In genomic region chr5:40716000-40716399, GRCh38 we compare ENCODE assay signal across 11 cellular contexts. TPM values are rescaled to one million over a fixed set of nuclear protein-coding genes. Genes with fewer than 3 reads are reported as not detected.
DNase-seq lines count a peak whose midpoint lies in the region; ATAC-seq and TF ChIP-seq lines count a peak whose summit lies in the region.
"Had no signal": no experiment of that assay in that cellular context is flagged by ENCODE, and none has a peak within 500 bp of the region (broad histone marks: within the 10 kb centered on the region; RNA-seq: fewer than 3 reads in every experiment).

No MANE protein-coding gene starts in this region.

- H3K27me3 ChIP-seq in Panc1 (ENCODE audit: control insufficient read depth, insufficient read depth, low read length) (no peaks in the 10 kb centered on the region), right cardiac atrium (ENCODE audit: control insufficient read depth, insufficient read depth) (no peaks in the 10 kb centered on the region)
- no peaks in the 10 kb centered on the region for H3K27me3 ChIP-seq in CD8-positive, alpha-beta memory T cell (ENCODE audit: insufficient read depth, low read length, poor library complexity, severe bottlenecking)
- H3K27me3 ChIP-seq: BLaER1 treated with 17β-estradiol and CSF1 and Interleukin-3, amounts not matched to agents 10 nM and 100 nM had no signal

- H3K9me3 ChIP-seq in Panc1 (ENCODE audit: control insufficient read depth, insufficient read depth, low read depth, low read length) (no peaks in the 10 kb centered on the region), right cardiac atrium (ENCODE audit: control insufficient read depth, low read length) (peaks cover 2% of the 10 kb centered on the region)
- no peaks in the 10 kb centered on the region for H3K9me3 ChIP-seq in CD8-positive, alpha-beta memory T cell (ENCODE audit: low read length)

- 33% methylated on average over 2 of the region's 2 CpGs for WGBS in right cardiac atrium

- no TSS peak for BruUV-seq in Panc1 (replicated peaks; lab: Mats Ljungman, UMichigan)

- H3K4me3 ChIP-seq in Panc1 (ENCODE audit: low read depth in 2 of 2, low read length in 2 of 2) (no peak overlapping the region), epithelial cell of esophagus (ENCODE audit: low read length) (no peak overlapping the region), right cardiac atrium (ENCODE audit: low read length) (no peak overlapping the region)
- H3K4me3 ChIP-seq in CD8-positive, alpha-beta memory T cell (ENCODE audit: low read length), result no peak overlapping the region
- H3K4me3 ChIP-seq: BLaER1 treated with 17β-estradiol and CSF1 and Interleukin-3, amounts not matched to agents 10 nM and 100 nM had no signal

- no peaks in the 10 kb centered on the region for H3K4me1 Mint-ChIP-seq in activated CD8-positive, alpha-beta memory T cell treated with anti-CD3 and anti-CD28 coated beads, Interleukin-2, amount 10 ng/mL, durations not matched to agents 7 days and 5 days
- H3K4me1 Mint-ChIP-seq in stimulated activated naive CD8-positive, alpha-beta T cell treated with anti-CD3 and anti-CD28 coated beads, Interleukin-15, amount 100 ng/mL, for 72 hours, result no peaks in the 10 kb centered on the region
- peaks cover 5 to 17% (median 7%) of the 10 kb centered on the region in 3 donors for H3K4me1 Mint-ChIP-seq in CD8-positive, alpha-beta memory T cell
- peaks cover 5 to 10% (median 6%) of the 10 kb centered on the region in 3 donors for H3K4me1 Mint-ChIP-seq in T-cell

- intact Hi-C loops in Panc1 (cut with micrococcal nuclease; ENCODE audit: unreplicated experiment) (no loop called here), right cardiac atrium (cut with DNase I) (no loop called here)

- H3K27ac Mint-ChIP-seq in activated CD8-positive, alpha-beta memory T cell treated with anti-CD3 and anti-CD28 coated beads, Interleukin-2, amount 10 ng/mL, durations not matched to agents 7 days and 5 days, result no peak overlapping the region
- no peak overlapping the region for H3K27ac Mint-ChIP-seq in stimulated activated naive CD8-positive, alpha-beta T cell treated with anti-CD3 and anti-CD28 coated beads, Interleukin-15, amount 100 ng/mL, for 72 hours
- peak overlapping the region in 2 of 8 donors; percentile 15 to 17 for H3K27ac Mint-ChIP-seq in CD8-positive, alpha-beta memory T cell
- H3K27ac Mint-ChIP-seq in T-cell, result no peak overlapping the region
- H3K27ac Mint-ChIP-seq: T-helper 1 cell treated with Interleukin-12 subunit alpha and Interleukin-12 subunit beta and Interleukin-4 antibody, amounts not matched to agents 30 μg/mL and 1 μg/mL, for 36 hours had no signal

- no peak for DNase-seq in activated CD8-positive, alpha-beta memory T cell treated with anti-CD3 and anti-CD28 coated beads, Interleukin-2, amount 10 ng/mL, durations not matched to agents 7 days and 5 days
- no peak for DNase-seq in activated CD8-positive, alpha-beta memory T cell treated with anti-CD3 and anti-CD28 coated beads, Interleukin-2, amount 50 U/mL, for 48 hours
- no peak for DNase-seq in Panc1 (ENCODE audit: low read depth, low spot score)
- DNase-seq in epithelial cell of esophagus (ENCODE audit: low read depth), result peak; percentile 38
- DNase-seq in stimulated activated naive CD8-positive, alpha-beta T cell treated with anti-CD3 and anti-CD28 coated beads, Interleukin-15, amount 100 ng/mL, for 72 hours, result no peak
- DNase-seq in CD8-positive, alpha-beta memory T cell, result no peak
- no peak for DNase-seq in right cardiac atrium
- DNase-seq in T-cell, result no peak
- DNase-seq: immature natural killer cell had no signal

- peaks cover 27% of the 10 kb centered on the region for H3K36me3 Mint-ChIP-seq in activated CD8-positive, alpha-beta memory T cell treated with anti-CD3 and anti-CD28 coated beads, Interleukin-2, amount 10 ng/mL, durations not matched to agents 7 days and 5 days
- H3K36me3 Mint-ChIP-seq in CD8-positive, alpha-beta memory T cell, result peaks cover 18 to 48% (median 24%) of the 10 kb centered on the region in 3 donors
- peaks cover 59% of the 10 kb centered on the region for H3K36me3 Mint-ChIP-seq in T-cell

- H3K4me3 Mint-ChIP-seq in activated CD8-positive, alpha-beta memory T cell treated with anti-CD3 and anti-CD28 coated beads, Interleukin-2, amount 10 ng/mL, durations not matched to agents 7 days and 5 days, result no peak overlapping the region
- H3K4me3 Mint-ChIP-seq in stimulated activated naive CD8-positive, alpha-beta T cell treated with anti-CD3 and anti-CD28 coated beads, Interleukin-15, amount 100 ng/mL, for 72 hours, result no peak overlapping the region
- no peak overlapping the region for H3K4me3 Mint-ChIP-seq in CD8-positive, alpha-beta memory T cell
- no peak overlapping the region for H3K4me3 Mint-ChIP-seq in T-cell
- H3K4me3 Mint-ChIP-seq: immature natural killer cell; T-helper 1 cell treated with Interleukin-12 subunit alpha and Interleukin-12 subunit beta and Interleukin-4 antibody, amounts not matched to agents 30 μg/mL and 1 μg/mL, for 36 hours had no signal

- ATAC-seq in activated CD8-positive, alpha-beta memory T cell treated with anti-CD3 and anti-CD28 coated beads, Interleukin-2, amount 10 ng/mL, durations not matched to agents 7 days and 5 days, result peak; percentile 30
- ATAC-seq in Panc1 (peak; percentile 82; the same call in 1 of the 2 replicates), right cardiac atrium (no peak), T-cell (replicated peaks in 1 of 4) (no peak)
- peak; percentile 48 for ATAC-seq in stimulated activated naive CD8-positive, alpha-beta T cell treated with anti-CD3 and anti-CD28 coated beads, Interleukin-15, amount 100 ng/mL, for 72 hours

- CTCF ChIA-PET in activated CD8-positive, alpha-beta memory T cell treated with anti-CD3 and anti-CD28 coated beads, Interleukin-2, amount 10 ng/mL, durations not matched to agents 7 days and 5 days (lab: Charles Lee), result interaction anchor here (1.3 kb wide), 1 partner anchor 19 kb away, joined by 3 read pairs; no protein-coding TSS in a partner anchor
- CTCF ChIA-PET in Panc1 (lab: Charles Lee) (no interaction called here), T-cell (lab: Charles Lee) (interaction anchor here (1.1 to 2.6 kb wide), 2 partner anchors 20 to 767 kb away, joined by 4 to 8 read pairs; no protein-coding TSS in a partner anchor)
- CTCF ChIA-PET in CD8-positive, alpha-beta memory T cell (lab: Charles Lee), result no interaction called here

- H3K36me3 ChIP-seq in Panc1 (ENCODE audit: control insufficient read depth, insufficient read depth, low read length), result no peaks in the 10 kb centered on the region
- H3K36me3 ChIP-seq in CD8-positive, alpha-beta memory T cell (ENCODE audit: insufficient read depth, low read length), result no peaks in the 10 kb centered on the region

- peak; percentile 63 for TF ChIP-seq CTCF in Panc1 (IDR thresholded peaks at IDR 0.05)
- TF ChIP-seq CTCF in epithelial cell of esophagus (IDR thresholded peaks at IDR 0.05; ENCODE audit: insufficient read depth, low read depth, low read length, missing control alignments), result peak; percentile 41

- in situ Hi-C loops in Panc1 (cut with HindIII; ENCODE audit: low pct_unique_long_range_greater_than_20kb, low sequenced_read_pairs), result no loop called here

- POLR2A ChIA-PET in Panc1 (lab: Charles Lee) (no interaction called here), T-cell (lab: Charles Lee) (no interaction called here)
- POLR2A ChIA-PET in CD8-positive, alpha-beta memory T cell (lab: Charles Lee), result no interaction called here

- H3K27ac ChIP-seq in Panc1 (ENCODE audit: low read length), result no peak overlapping the region
- H3K27ac ChIP-seq in CD8-positive, alpha-beta memory T cell (ENCODE audit: low read depth, low read length), result no peak overlapping the region
- no peak overlapping the region for H3K27ac ChIP-seq in right cardiac atrium (ENCODE audit: low read length)
- H3K27ac ChIP-seq: BLaER1 treated with 17β-estradiol and CSF1 and Interleukin-3, amounts not matched to agents 10 nM and 100 nM had no signal

- H3K4me1 ChIP-seq in Panc1 (ENCODE audit: control insufficient read depth, insufficient read depth, low read length), result peaks cover 5% of the 10 kb centered on the region; the same call in 1 of the 2 replicates
- no peaks in the 10 kb centered on the region for H3K4me1 ChIP-seq in CD8-positive, alpha-beta memory T cell (ENCODE audit: insufficient read depth, low read length)
- H3K4me1 ChIP-seq in right cardiac atrium (ENCODE audit: control insufficient read depth, insufficient read depth, low read length), result no peaks in the 10 kb centered on the region
- H3K4me1 ChIP-seq: BLaER1 treated with 17β-estradiol and CSF1 and Interleukin-3, amounts not matched to agents 10 nM and 100 nM had no signal

- H3K9me3 Mint-ChIP-seq in activated CD8-positive, alpha-beta memory T cell treated with anti-CD3 and anti-CD28 coated beads, Interleukin-2, amount 10 ng/mL, durations not matched to agents 7 days and 5 days (ENCODE audit: low read depth), result peaks cover 3% of the 10 kb centered on the region
- peaks cover 0 to 3% of the 10 kb centered on the region in 2 donors for H3K9me3 Mint-ChIP-seq in stimulated activated naive CD8-positive, alpha-beta T cell treated with anti-CD3 and anti-CD28 coated beads, Interleukin-15, amount 100 ng/mL, for 72 hours
- H3K9me3 Mint-ChIP-seq in CD8-positive, alpha-beta memory T cell, result no peaks in the 10 kb centered on the region
- no peaks in the 10 kb centered on the region for H3K9me3 Mint-ChIP-seq in T-cell
- H3K9me3 Mint-ChIP-seq: immature natural killer cell had no signal

- H3K27me3 Mint-ChIP-seq in activated CD8-positive, alpha-beta memory T cell treated with anti-CD3 and anti-CD28 coated beads, Interleukin-2, amount 10 ng/mL, durations not matched to agents 7 days and 5 days, result no peaks in the 10 kb centered on the region
- H3K27me3 Mint-ChIP-seq in stimulated activated naive CD8-positive, alpha-beta T cell treated with anti-CD3 and anti-CD28 coated beads, Interleukin-15, amount 100 ng/mL, for 72 hours, result no peaks in the 10 kb centered on the region
- no peaks in the 10 kb centered on the region for H3K27me3 Mint-ChIP-seq in CD8-positive, alpha-beta memory T cell
- no peaks in the 10 kb centered on the region for H3K27me3 Mint-ChIP-seq in T-cell

RNA-seq across cellular contexts. Expression of gene PTGER4, which starts 36.3 kb away (rescaled TPM):
- total RNA-seq in activated CD8-positive, alpha-beta memory T cell treated with anti-CD3 and anti-CD28 coated beads, Interleukin-2, amount 10 ng/mL, durations not matched to agents 7 days and 5 days, result 10 to 100 TPM; 50.8 to 79.1 TPM
- total RNA-seq in Panc1 (2021; ENCODE audit: unreplicated experiment), result 20.0 TPM
- 26.9 TPM for polyA plus RNA-seq in Panc1 (2012; ENCODE audit: insufficient read length)
- 10 to 100 TPM; 49.5 to 53.9 TPM for total RNA-seq in CD8-positive, alpha-beta memory T cell
- polyA plus RNA-seq in CD8-positive, alpha-beta memory T cell, result 84.1 TPM
- total RNA-seq in right cardiac atrium, result 1 to 10 TPM; 3.0 to 4.8 (median 4.1) TPM
- polyA plus RNA-seq in right cardiac atrium, result 1.9 TPM
- 100 to 1,000 TPM in 2 of 5 donors, 10 to 100 TPM in 3; 51.3 to 421 (median 57.3) TPM for total RNA-seq in T-cell

RNA-seq across cellular contexts. Expression of gene TTC33, which starts 39.8 kb away (rescaled TPM):
- 10 to 100 TPM; 16.3 to 17.7 TPM for total RNA-seq in activated CD8-positive, alpha-beta memory T cell treated with anti-CD3 and anti-CD28 coated beads, Interleukin-2, amount 10 ng/mL, durations not matched to agents 7 days and 5 days
- total RNA-seq in Panc1 (2021; ENCODE audit: unreplicated experiment) (12.6 TPM), right cardiac atrium (10 to 100 TPM; 14.9 to 17.5 (median 16.7) TPM), T-cell (10 to 100 TPM in 3 of 5 donors, 1 to 10 TPM in 2; 8.3 to 15.4 (median 13.6) TPM)
- 7.1 TPM for polyA plus RNA-seq in Panc1 (2012; ENCODE audit: insufficient read length)
- 10 to 100 TPM; 25.3 to 27.7 TPM for total RNA-seq in CD8-positive, alpha-beta memory T cell
- 13.9 TPM for polyA plus RNA-seq in CD8-positive, alpha-beta memory T cell
- polyA plus RNA-seq in right cardiac atrium, result 7.2 TPM

Comparison
In these comparisons a context has a peak if more than half of its experiments do, and no peak if none do; other contexts are left out.
1. ATAC-seq: peak in activated CD8-positive, alpha-beta memory T cell treated with anti-CD3 and anti-CD28 coated beads, Interleukin-2, amount 10 ng/mL, durations not matched to agents 7 days and 5 days (single experiment), Panc1 (single experiment) and stimulated activated naive CD8-positive, alpha-beta T cell treated with anti-CD3 and anti-CD28 coated beads, Interleukin-15, amount 100 ng/mL, for 72 hours (single experiment); none in right cardiac atrium (0 of 2) and T-cell (0 of 4).
2. CTCF ChIA-PET loops: an anchor here in activated CD8-positive, alpha-beta memory T cell treated with anti-CD3 and anti-CD28 coated beads, Interleukin-2, amount 10 ng/mL, durations not matched to agents 7 days and 5 days (1.3 kb wide) and T-cell (1.1 to 2.6 kb wide); none called in Panc1 and CD8-positive, alpha-beta memory T cell.